9 cellular contexts compared by ENCODE assay signal in the genomic region with DNA sequence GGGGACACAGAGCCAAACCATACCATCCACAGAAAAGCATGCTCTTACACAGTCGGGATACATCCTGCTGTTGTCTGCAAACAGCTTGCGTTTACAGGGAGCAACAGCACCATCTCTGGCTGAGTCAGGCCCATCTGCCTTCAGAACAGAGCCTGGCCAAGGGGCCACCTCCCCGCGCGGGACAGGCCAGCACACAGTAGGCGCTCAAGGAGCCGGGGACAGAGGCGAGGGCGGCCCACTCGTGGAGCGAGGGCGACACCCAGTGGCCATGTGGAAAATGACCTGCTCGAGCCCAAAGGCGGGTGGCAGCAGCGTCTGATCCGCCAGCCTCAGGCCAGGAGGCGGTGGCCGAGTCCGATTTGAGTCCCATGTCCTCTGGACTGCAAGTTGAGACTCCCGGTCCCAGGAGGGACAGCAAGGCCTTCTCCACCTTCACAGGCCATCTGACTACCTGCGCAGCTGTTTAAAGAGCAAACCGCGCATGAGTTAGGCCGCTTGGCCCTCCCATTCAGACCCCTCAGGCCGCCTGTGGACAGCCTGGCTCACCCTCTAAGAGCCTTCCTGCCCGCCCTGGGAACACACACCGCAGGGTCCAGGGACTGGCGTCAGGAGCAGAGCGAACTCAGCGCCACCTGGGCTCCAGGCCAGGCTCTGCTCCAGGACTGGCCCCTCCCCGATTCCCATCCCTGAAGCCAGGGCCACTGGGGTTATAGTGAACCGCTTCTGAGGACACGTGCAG. TPM values are rescaled to one million over a fixed set of nuclear protein-coding genes. Genes with fewer than 3 reads are reported as not detected.
DNase-seq lines count a peak whose midpoint lies in the region; ATAC-seq, FAIRE-seq and TF ChIP-seq lines count a peak whose summit lies in the region.
"Had no signal": no experiment of that assay in that cellular context is flagged by ENCODE, and none has a peak within 500 bp of the region (broad histone marks: within the 10 kb centered on the region; RNA-seq: fewer than 3 reads in every experiment).

No MANE protein-coding gene starts in this region.

- H3K4me3 Mint-ChIP-seq in Caco-2 (ENCODE audit: unreplicated experiment), result no peak overlapping the region
- H3K4me3 Mint-ChIP-seq in activated naive CD8-positive, alpha-beta T cell treated with anti-CD3 and anti-CD28 coated beads, Interleukin-2, amount 10 ng/mL, durations not matched to agents 7 days and 5 days, result no peak overlapping the region
- H3K4me3 Mint-ChIP-seq: dendritic cell treated with granulocyte-macrophage colony-stimulating factor and Interleukin-4, amounts not matched to agents 40 ng/mL and 50 ng/mL, for 4 days had no signal

- CTCF ChIA-PET in Caco-2 (lab: Charles Lee), result interaction anchor here (1.4 kb wide), 1 partner anchor 117 kb away, joined by 3 read pairs; no protein-coding TSS in a partner anchor

- FAIRE-seq in urothelium cell line (lab: Jason Lieb, UNC), result peak; percentile 48

- BruUV-seq in Caco-2 (replicated peaks; lab: Mats Ljungman, UMichigan), result no TSS peak

- H3K9me3 ChIP-seq in Caco-2, result no peaks in the 10 kb centered on the region

- no peak overlapping the region for H3K27ac Mint-ChIP-seq in Caco-2 (ENCODE audit: unreplicated experiment)
- H3K27ac Mint-ChIP-seq in activated naive CD8-positive, alpha-beta T cell treated with anti-CD3 and anti-CD28 coated beads, Interleukin-2, amount 10 ng/mL, durations not matched to agents 7 days and 5 days, result no peak overlapping the region
- H3K27ac Mint-ChIP-seq: dendritic cell treated with granulocyte-macrophage colony-stimulating factor and Interleukin-4, amounts not matched to agents 40 ng/mL and 50 ng/mL, for 4 days had no signal

- H3K27me3 Mint-ChIP-seq in Caco-2 (ENCODE audit: insufficient read depth, unreplicated experiment), result no peaks in the 10 kb centered on the region
- peaks cover 3% of the 10 kb centered on the region for H3K27me3 Mint-ChIP-seq in activated naive CD8-positive, alpha-beta T cell treated with anti-CD3 and anti-CD28 coated beads, Interleukin-2, amount 10 ng/mL, durations not matched to agents 7 days and 5 days

- H3K36me3 Mint-ChIP-seq in Caco-2 (ENCODE audit: insufficient read depth, unreplicated experiment), result no peaks in the 10 kb centered on the region
- H3K36me3 Mint-ChIP-seq in activated naive CD8-positive, alpha-beta T cell treated with anti-CD3 and anti-CD28 coated beads, Interleukin-2, amount 10 ng/mL, durations not matched to agents 7 days and 5 days, result no peaks in the 10 kb centered on the region

- H3K4me3 ChIP-seq in Caco-2 (ENCODE audit: low read depth, low read length), result no peak overlapping the region

- TF ChIP-seq CTCF in Caco-2 (IDR thresholded peaks at IDR 0.05; ENCODE audit: insufficient read depth in 1 of 2, low read depth in 1 of 2, low read length in 1 of 2, severe bottlenecking in 1 of 2, unreplicated experiment in 1 of 2), result peak; percentile 90 to 99

- POLR2A ChIA-PET in Caco-2 (lab: Charles Lee), result no interaction called here
- POLR2A ChIA-PET in activated naive CD8-positive, alpha-beta T cell treated with anti-CD3 and anti-CD28 coated beads, Interleukin-2, amount 10 ng/mL, durations not matched to agents 7 days and 5 days (lab: Charles Lee), result no interaction called here

- ATAC-seq in GM19455 (IDR thresholded peaks at IDR 0.05; ENCODE audit: unreplicated experiment) (peak; percentile 78), HG03558 (IDR thresholded peaks at IDR 0.05; ENCODE audit: extremely low read depth, unreplicated experiment) (peak; percentile 54)
- peak; percentile 85 for ATAC-seq in activated naive CD8-positive, alpha-beta T cell treated with anti-CD3 and anti-CD28 coated beads, Interleukin-2, amount 10 ng/mL, durations not matched to agents 7 days and 5 days (ENCODE audit: low read depth)

- DNase-seq in Caco-2 (peak; percentile 66 to 85), SKM-1 (lab: John Stamatoyannopoulos, UW; ENCODE audit: unreplicated experiment) (peak; percentile 41), cardiac septum (ENCODE audit: low spot score) (peak; percentile 92), posterior cingulate gyrus (peak; percentile 54 to 96 (median 80)), urothelium cell line (ENCODE audit: low spot score) (peak; percentile 86)
- peak; percentile 82 for DNase-seq in activated naive CD8-positive, alpha-beta T cell treated with anti-CD3 and anti-CD28 coated beads, Interleukin-2, amount 10 ng/mL, durations not matched to agents 7 days and 5 days

- no peaks in the 10 kb centered on the region for H3K27me3 ChIP-seq in Caco-2 (replicated peaks; ENCODE audit: control insufficient read depth, insufficient read depth, low read length)

- H3K36me3 ChIP-seq in Caco-2 (ENCODE audit: control insufficient read depth, insufficient read depth, low read length), result no peaks in the 10 kb centered on the region

- intact Hi-C loops in Caco-2 (cut with micrococcal nuclease; ENCODE audit: unreplicated experiment), result loop anchor here (1.0 to 10.0 kb wide), 8 partner anchors 94 to 1476 kb away; no protein-coding TSS in a partner anchor
- intact Hi-C loops in cardiac septum (cut with DNase I), result loop anchor here (2.0 to 10.0 kb wide), 7 partner anchors 91 to 1479 kb away; partner anchors contain the start of gene OSR1
- intact Hi-C loops in posterior cingulate gyrus (cut with DNase I), result loop anchor here (1.0 to 5.0 kb wide), 4 partner anchors 511 to 1476 kb away; no protein-coding TSS in a partner anchor

- H3K4me1 Mint-ChIP-seq in Caco-2 (ENCODE audit: low read depth, unreplicated experiment), result no peaks in the 10 kb centered on the region
- no peaks in the 10 kb centered on the region for H3K4me1 Mint-ChIP-seq in activated naive CD8-positive, alpha-beta T cell treated with anti-CD3 and anti-CD28 coated beads, Interleukin-2, amount 10 ng/mL, durations not matched to agents 7 days and 5 days

- no peaks in the 10 kb centered on the region for H3K4me1 ChIP-seq in Caco-2

- no peaks in the 10 kb centered on the region for H3K9me3 Mint-ChIP-seq in Caco-2 (ENCODE audit: unreplicated experiment)
- no peaks in the 10 kb centered on the region for H3K9me3 Mint-ChIP-seq in activated naive CD8-positive, alpha-beta T cell treated with anti-CD3 and anti-CD28 coated beads, Interleukin-2, amount 10 ng/mL, durations not matched to agents 7 days and 5 days
- H3K9me3 Mint-ChIP-seq: dendritic cell treated with granulocyte-macrophage colony-stimulating factor and Interleukin-4, amounts not matched to agents 40 ng/mL and 50 ng/mL, for 4 days had no signal

RNA-seq across cellular contexts. Expression of gene TTC32, which starts 38.3 kb away (rescaled TPM):
- 15.5 and 16.8 TPM in 2 replicates for total RNA-seq in Caco-2 (2022)
- 10 to 100 TPM; 41.2 to 43.5 TPM for total RNA-seq in activated naive CD8-positive, alpha-beta T cell treated with anti-CD3 and anti-CD28 coated beads, Interleukin-2, amount 10 ng/mL, durations not matched to agents 7 days and 5 days
- total RNA-seq in cardiac septum, result 7.5 TPM

Comparison
In these comparisons a context has a peak if more than half of its experiments do, and no peak if none do; other contexts are left out.
1. DNase-seq: peak in every context shown above with its lines; median percentile 92 in cardiac septum; 86 in urothelium cell line; 82 in activated naive CD8-positive, alpha-beta T cell treated with anti-CD3 and anti-CD28 coated beads, Interleukin-2, amount 10 ng/mL, durations not matched to agents 7 days and 5 days; 80 in posterior cingulate gyrus; 76 in Caco-2; 41 in SKM-1.